17 cellular contexts compared by ENCODE assay signal in the genomic region with DNA sequence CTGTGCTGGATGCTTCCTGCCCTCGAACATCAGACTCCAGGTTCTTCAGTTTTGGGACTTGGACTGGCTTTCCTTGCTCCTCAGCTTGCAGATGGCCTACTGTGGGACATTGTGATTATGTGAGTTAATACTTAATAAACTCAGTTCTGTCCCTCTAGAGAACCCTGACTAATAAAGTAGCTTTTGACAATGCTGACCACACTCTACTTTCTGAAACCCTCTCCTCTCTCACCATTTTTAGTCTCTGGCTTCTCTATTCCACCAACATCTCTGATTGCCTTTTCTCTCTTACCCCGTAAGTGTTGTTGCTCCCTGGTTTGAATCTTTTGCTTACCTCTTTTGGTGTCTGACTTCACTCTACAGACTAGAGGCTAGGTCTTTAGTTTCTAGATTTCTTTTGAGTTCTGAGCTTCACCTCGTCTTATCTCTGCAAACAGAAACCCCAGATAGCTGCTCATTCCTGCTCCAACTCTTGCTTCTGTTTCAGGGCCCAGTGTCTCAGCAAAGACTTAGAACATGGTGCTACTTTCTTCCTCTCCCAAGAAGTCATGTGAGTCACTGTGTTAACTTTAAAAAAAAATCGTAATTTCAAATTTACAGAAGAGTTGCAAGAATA. TPM values are rescaled to one million over a fixed set of nuclear protein-coding genes. Genes with fewer than 3 reads are reported as not detected.
DNase-seq lines count a peak whose midpoint lies in the region; ATAC-seq, FAIRE-seq and TF ChIP-seq lines count a peak whose summit lies in the region.
"Had no signal": no experiment of that assay in that cellular context is flagged by ENCODE, and none has a peak within 500 bp of the region (broad histone marks: within the 10 kb centered on the region; RNA-seq: fewer than 3 reads in every experiment).

No MANE protein-coding gene starts in this region.

- peaks cover 0 to 10% of the 10 kb centered on the region in 2 donors for H3K27me3 Mint-ChIP-seq in CD8-positive, alpha-beta memory T cell

- peak overlapping the region; percentile 35 to 96 (median 90) for H3K27ac Mint-ChIP-seq in CD8-positive, alpha-beta memory T cell
- H3K27ac Mint-ChIP-seq in activated naive CD4-positive, alpha-beta T cell treated with anti-CD3 and anti-CD28 coated beads, Interleukin-2, amount 50 U/mL, for 72 hours = peak overlapping the region; percentile 97 to 99

- CTCF ChIA-PET in CD8-positive, alpha-beta memory T cell (lab: Charles Lee) = interaction anchor here (0.9 to 2.5 kb wide), 3 partner anchors 11 to 40 kb away, joined by 3 to 9 read pairs (median 3); a partner anchor contains a TSS

- POLR2A ChIA-PET in CD8-positive, alpha-beta memory T cell (lab: Charles Lee) = interaction anchor here (0.7 to 1.9 kb wide), 4 partner anchors 10 to 101 kb away, joined by 4 to 5 read pairs (median 4); no protein-coding TSS in a partner anchor

- H3K36me3 Mint-ChIP-seq in CD8-positive, alpha-beta memory T cell = peaks cover 0 to 7% (median 3%) of the 10 kb centered on the region in 3 donors
- H3K36me3 Mint-ChIP-seq in activated naive CD4-positive, alpha-beta T cell treated with anti-CD3 and anti-CD28 coated beads, Interleukin-2, amount 50 U/mL, for 72 hours = no peaks in the 10 kb centered on the region

- H3K4me3 Mint-ChIP-seq in CD8-positive, alpha-beta memory T cell = peak overlapping the region in 6 of 7 donors; percentile 6 to 64 (median 20)

- ATAC-seq in GM18909 (IDR thresholded peaks at IDR 0.05; ENCODE audit: poor library complexity, unreplicated experiment) (peak; percentile 56), HG03354 (IDR thresholded peaks at IDR 0.05; ENCODE audit: poor library complexity, severe bottlenecking, unreplicated experiment) (peak; percentile 55)
- ATAC-seq in activated naive CD4-positive, alpha-beta T cell treated with anti-CD3 and anti-CD28 coated beads, Interleukin-2, amount 50 U/mL, for 72 hours = peak in 1 of 2 donors; percentile 8

- intact Hi-C loops in cardiac septum (cut with DNase I) = no loop called here

- no peaks in the 10 kb centered on the region for H3K9me3 ChIP-seq in CD8-positive, alpha-beta memory T cell (ENCODE audit: low read length)
- H3K9me3 ChIP-seq: neutrophil, thoracic aorta had no signal

- no peaks in the 10 kb centered on the region for H3K27me3 ChIP-seq in CD8-positive, alpha-beta memory T cell (ENCODE audit: insufficient read depth, low read length, poor library complexity, severe bottlenecking)
- H3K27me3 ChIP-seq: neutrophil had no signal

- no peak overlapping the region for H3K4me3 ChIP-seq in CD8-positive, alpha-beta memory T cell (ENCODE audit: low read length)
- H3K4me3 ChIP-seq: thoracic aorta had no signal

- no peaks in the 10 kb centered on the region for H3K9me3 Mint-ChIP-seq in CD8-positive, alpha-beta memory T cell
- no peaks in the 10 kb centered on the region for H3K9me3 Mint-ChIP-seq in activated naive CD4-positive, alpha-beta T cell treated with anti-CD3 and anti-CD28 coated beads, Interleukin-2, amount 50 U/mL, for 72 hours

- no peak for FAIRE-seq in H54 (lab: Jason Lieb, UNC)
- FAIRE-seq: bronchial epithelial cell, H1, islet of Langerhans had no signal

- peaks cover 61% of the 10 kb centered on the region for H3K4me1 ChIP-seq in CD8-positive, alpha-beta memory T cell (ENCODE audit: insufficient read depth, low read length)

- no peaks in the 10 kb centered on the region for H3K36me3 ChIP-seq in CD8-positive, alpha-beta memory T cell (ENCODE audit: insufficient read depth, low read length)
- H3K36me3 ChIP-seq: neutrophil, thoracic aorta had no signal

- TF ChIP-seq POLR2A in H54 (IDR thresholded peaks at IDR 0.05; ENCODE audit: low read depth, low read length) = no peak

- DNase-seq in CD8-positive, alpha-beta memory T cell = no peak
- DNase-seq in activated naive CD4-positive, alpha-beta T cell treated with anti-CD3 and anti-CD28 coated beads, Interleukin-2, amount 50 U/mL, for 72 hours (ENCODE audit: low spot score in 2 of 2) = no peak
- DNase-seq in H54 (ENCODE audit: insufficient read length, low spot score) = no peak
- DNase-seq in T-helper 9 cell = no peak
- DNase-seq in DMS53 treated with DMSO at 0.1 percent for 48 hours (lab: John Stamatoyannopoulos, UW; ENCODE audit: unreplicated experiment) = no peak
- no peak for DNase-seq in cardiac septum (ENCODE audit: low spot score)
- DNase-seq: C1 segment of cervical spinal cord, NCI-H2081, SHP77 treated with DMSO at 0.1 percent for 48 hours had no signal

- no peak overlapping the region for H3K27ac ChIP-seq in CD8-positive, alpha-beta memory T cell (ENCODE audit: low read depth, low read length)
- H3K27ac ChIP-seq: neutrophil, thoracic aorta had no signal

- H3K4me1 Mint-ChIP-seq in CD8-positive, alpha-beta memory T cell = peaks cover 56 to 72% (median 59%) of the 10 kb centered on the region in 3 donors

RNA-seq across cellular contexts. Expression of a gene that starts 11.4 kb away (rescaled TPM):
- total RNA-seq in CD8-positive, alpha-beta memory T cell = 1,000 to 10,000 TPM; 3,415 to 3,478 TPM
- 28,788 TPM for polyA plus RNA-seq in CD8-positive, alpha-beta memory T cell
- total RNA-seq in activated naive CD4-positive, alpha-beta T cell treated with anti-CD3 and anti-CD28 coated beads, Interleukin-2, amount 50 U/mL, for 72 hours = over 10,000 TPM in 1 of 2 donors, 1,000 to 10,000 TPM in 1; 8,550 to 11,762 TPM
- total RNA-seq in cardiac septum = 921 TPM

RNA-seq across cellular contexts. Expression of a gene that starts 58.1 kb away (rescaled TPM):
- total RNA-seq in CD8-positive, alpha-beta memory T cell = not detected
- not detected for polyA plus RNA-seq in CD8-positive, alpha-beta memory T cell
- under 1 TPM in 1 of 2 donors, not detected in 1; 0.41 TPM for total RNA-seq in activated naive CD4-positive, alpha-beta T cell treated with anti-CD3 and anti-CD28 coated beads, Interleukin-2, amount 50 U/mL, for 72 hours
- total RNA-seq in cardiac septum = not detected
- total RNA-seq: activated CD8-positive, alpha-beta memory T cell treated with anti-CD3 and anti-CD28 coated beads for 36 hours; bronchial epithelial cell; H1; thoracic aorta had no signal
- polyA plus RNA-seq: H1 had no signal
